In genomic region chr22:44221710-44222475, GRCh38 we compare ENCODE assay signal across 23 cellular contexts. TPM values are rescaled to one million over a fixed set of nuclear protein-coding genes. Genes with fewer than 3 reads are reported as not detected.
DNase-seq lines count a peak whose midpoint lies in the region; ATAC-seq and TF ChIP-seq lines count a peak whose summit lies in the region.
"Had no signal": no experiment of that assay in that cellular context is flagged by ENCODE, and none has a peak within 500 bp of the region (broad histone marks: within the 10 kb centered on the region; RNA-seq: fewer than 3 reads in every experiment).

No MANE protein-coding gene starts in this region.

- H3F3A ChIP-seq in GM23248 (ENCODE audit: insufficient read depth), result no peaks in the 10 kb centered on the region

- no peak overlapping the region for H2AFZ ChIP-seq in GM23248
- H2AFZ ChIP-seq: GM23338 had no signal

- H3K9me2 ChIP-seq in GM23248 (ENCODE audit: insufficient read depth), result no peaks in the 10 kb centered on the region

- no peaks in the 10 kb centered on the region for H3K79me2 ChIP-seq in GM23248 (ENCODE audit: insufficient read depth)

- no peaks in the 10 kb centered on the region for H3K36me3 Mint-ChIP-seq in endodermal cell (ENCODE audit: low read depth)
- peaks cover 5% of the 10 kb centered on the region for H3K36me3 Mint-ChIP-seq in stimulated activated effector memory CD8-positive, alpha-beta T cell treated with anti-CD3 and anti-CD28 coated beads, Interleukin-12 subunit alpha, Interleukin-12 subunit beta, amount 100 ng/mL, for 72 hours

- in situ Hi-C loops in GM23248 (cut with MboI), result no loop called here

- H3K27ac Mint-ChIP-seq in endodermal cell, result no peak overlapping the region
- peak overlapping the region; percentile 7 for H3K27ac Mint-ChIP-seq in stimulated activated effector memory CD8-positive, alpha-beta T cell treated with anti-CD3 and anti-CD28 coated beads, Interleukin-12 subunit alpha, Interleukin-12 subunit beta, amount 100 ng/mL, for 72 hours
- H3K27ac Mint-ChIP-seq: B cell, GM23338, HFFc6 had no signal

- peaks cover 14% of the 10 kb centered on the region; the same call in 1 of the 2 replicates for H3K27me3 ChIP-seq in BLaER1
- H3K27me3 ChIP-seq in endodermal cell (ENCODE audit: control insufficient read depth, insufficient read depth, low read length, poor library complexity, severe bottlenecking), result no peaks in the 10 kb centered on the region
- H3K27me3 ChIP-seq in GM23248 (replicated peaks; ENCODE audit: insufficient read depth), result peaks cover 26% of the 10 kb centered on the region
- H3K27me3 ChIP-seq: MG63 had no signal

- TF ChIP-seq CTCF in GM12865 (IDR thresholded peaks at IDR 0.05; ENCODE audit: insufficient read depth, low read depth, low read length, missing control alignments), result no peak
- TF ChIP-seq CTCF in endodermal cell (conservative IDR thresholded peaks at IDR 0.05), result no peak

- H3K36me3 ChIP-seq in BLaER1 (no peaks in the 10 kb centered on the region), endodermal cell (ENCODE audit: control insufficient read depth, insufficient read depth, low read length) (no peaks in the 10 kb centered on the region), GM23248 (ENCODE audit: low read depth) (no peaks in the 10 kb centered on the region)
- H3K36me3 ChIP-seq: HAP-1, MG63 had no signal

- no peak overlapping the region for H3K4me3 Mint-ChIP-seq in endodermal cell
- no peak overlapping the region for H3K4me3 Mint-ChIP-seq in stimulated activated effector memory CD8-positive, alpha-beta T cell treated with anti-CD3 and anti-CD28 coated beads, Interleukin-12 subunit alpha, Interleukin-12 subunit beta, amount 100 ng/mL, for 72 hours
- H3K4me3 Mint-ChIP-seq: B cell, GM23338, HFFc6 had no signal

- no peak for ATAC-seq in stimulated activated effector memory CD8-positive, alpha-beta T cell treated with anti-CD3 and anti-CD28 coated beads, Interleukin-12 subunit alpha, Interleukin-12 subunit beta, amount 100 ng/mL, for 72 hours
- ATAC-seq: GM23338 had no signal

- H3K4me3 ChIP-seq in BLaER1, result no peak overlapping the region
- H3K4me3 ChIP-seq in GM12865 (ENCODE audit: low read depth, low read length), result no peak overlapping the region
- no peak overlapping the region for H3K4me3 ChIP-seq in endodermal cell (ENCODE audit: low read length)
- no peak overlapping the region for H3K4me3 ChIP-seq in GM23248
- H3K4me3 ChIP-seq: GM23338, HAP-1, MG63 had no signal

- H3K4me2 ChIP-seq in BLaER1 (peak overlapping the region; percentile 56; the same call in 1 of the 2 replicates), GM23248 (ENCODE audit: unreplicated experiment) (no peak overlapping the region)
- H3K4me2 ChIP-seq: GM23338 had no signal

- 91 to 95% methylated on average over 9 to 11 of the region's 11 CpGs for WGBS in endodermal cell (ENCODE audit: insufficient coverage in 1 of 2, insufficient read length in 1 of 2), 2 experiments
- WGBS in GM23248 (ENCODE audit: low coverage in 1 of 2, low lambda C conversion rate in 2 of 2, missing lambda C conversion rate in 2 of 2), 2 experiments, result 61 to 71% methylated on average over 11 of the region's 11 CpGs

- DNase-seq in GM12865 (ENCODE audit: low read depth) (peak; percentile 37), endodermal cell (peak; percentile 20), NCI-H2029 (lab: John Stamatoyannopoulos, UW) (no peak), GM23248 (no peak)
- DNase-seq in stimulated activated effector memory CD8-positive, alpha-beta T cell treated with anti-CD3 and anti-CD28 coated beads, Interleukin-12 subunit alpha, Interleukin-12 subunit beta, amount 100 ng/mL, for 72 hours (ENCODE audit: low spot score in 2 of 2), result peak in 1 of 2 donors; percentile 41
- DNase-seq in stimulated activated naive CD4-positive, alpha-beta T cell treated with Interleukin-2 at 50 U/mL for 16 hours (lab: John Stamatoyannopoulos, UW), result no peak
- DNase-seq: Calu3, DMS79 treated with DMSO at 0.1 percent for 48 hours, HFFc6, IMR-90, KG1, MG63, NCI-H1105 treated with DMSO at 0.1 percent for 48 hours, NCI-H146, NCI-H1930, NCI-H526 treated with DMSO at 0.1 percent for 48 hours, RPMI8226, SHP77 treated with DMSO at 0.1 percent for 48 hours had no signal

- H3K9me3 ChIP-seq in BLaER1, result no peaks in the 10 kb centered on the region; the same call in 1 of the 2 replicates
- no peaks in the 10 kb centered on the region for H3K9me3 ChIP-seq in endodermal cell (ENCODE audit: control insufficient read depth, low read length)
- no peaks in the 10 kb centered on the region for H3K9me3 ChIP-seq in GM23248 (ENCODE audit: low read depth)
- H3K9me3 ChIP-seq: HAP-1, MG63 had no signal

- no peaks in the 10 kb centered on the region for H4K20me1 ChIP-seq in BLaER1
- H4K20me1 ChIP-seq in GM23248 (ENCODE audit: insufficient read depth), result no peaks in the 10 kb centered on the region

- H3K4me1 Mint-ChIP-seq in endodermal cell, result no peaks in the 10 kb centered on the region
- H3K4me1 Mint-ChIP-seq in stimulated activated effector memory CD8-positive, alpha-beta T cell treated with anti-CD3 and anti-CD28 coated beads, Interleukin-12 subunit alpha, Interleukin-12 subunit beta, amount 100 ng/mL, for 72 hours, result no peaks in the 10 kb centered on the region
- H3K4me1 Mint-ChIP-seq: B cell, GM23338 had no signal

- H3K27ac ChIP-seq in BLaER1 (no peak overlapping the region), endodermal cell (ENCODE audit: low read depth, low read length) (no peak overlapping the region), GM23248 (no peak overlapping the region)

- H3K9me3 Mint-ChIP-seq in endodermal cell, result peaks cover 2% of the 10 kb centered on the region
- H3K9me3 Mint-ChIP-seq in stimulated activated effector memory CD8-positive, alpha-beta T cell treated with anti-CD3 and anti-CD28 coated beads, Interleukin-12 subunit alpha, Interleukin-12 subunit beta, amount 100 ng/mL, for 72 hours, result no peaks in the 10 kb centered on the region
- H3K9me3 Mint-ChIP-seq: HFFc6 had no signal

- H3K4me1 ChIP-seq in BLaER1 (peaks cover 23% of the 10 kb centered on the region), endodermal cell (ENCODE audit: control insufficient read depth, insufficient read depth, low read length) (no peaks in the 10 kb centered on the region), GM23248 (ENCODE audit: insufficient read depth) (no peaks in the 10 kb centered on the region)
- H3K4me1 ChIP-seq: HAP-1 had no signal

- peaks cover 5% of the 10 kb centered on the region for H3K27me3 Mint-ChIP-seq in endodermal cell (ENCODE audit: insufficient read depth)

- H3K9ac ChIP-seq in BLaER1 (no peak overlapping the region), endodermal cell (ENCODE audit: extremely low read depth, low read length, poor library complexity, severe bottlenecking) (no peak overlapping the region), GM23248 (no peak overlapping the region)

RNA-seq across cellular contexts. Expression of gene PARVG, which starts 41.2 kb away (rescaled TPM):
- under 1 TPM; 0.11 to 0.44 TPM for total RNA-seq in endodermal cell
- not detected for polyA plus RNA-seq in endodermal cell (2013, experiment 1 of 2)
- polyA plus RNA-seq in endodermal cell (2013, experiment 2 of 2), result 0.21 TPM
- total RNA-seq in GM23248 (2014; rRNA removed; shearing (Covaris generic)), result not detected in 2 replicates
- 0.27 TPM in 1 of 2 replicates, not detected in the other for polyA plus RNA-seq in GM23248 (2016; fragmentation: Nextera tagmentation; extraction: Ambion mirVana)
- total RNA-seq: Calu3, HFFc6, IMR-90, NCI-H460 had no signal
- polyA plus RNA-seq: IMR-90 had no signal

Comparison
In these comparisons a context has a peak if more than half of its experiments do, and no peak if none do; other contexts are left out.
1. DNase-seq: peak in GM12865 (single experiment) and endodermal cell (single experiment); none in stimulated activated naive CD4-positive, alpha-beta T cell treated with Interleukin-2 at 50 U/mL for 16 hours (single experiment), NCI-H2029 (single experiment) and GM23248 (single experiment).